ENCODE assay signal across 17 cellular contexts in genomic region chr7:40996330-40996729, GRCh38.
DNase-seq lines count a peak whose midpoint lies in the region; ATAC-seq and TF ChIP-seq lines count a peak whose summit lies in the region.
"Had no signal": no experiment of that assay in that cellular context is flagged by ENCODE, and none has a peak within 500 bp of the region (broad histone marks: within the 10 kb centered on the region; RNA-seq: fewer than 3 reads in every experiment).

No MANE protein-coding gene starts in this region.

- H3K4me3 ChIP-seq in ascending aorta (no peak overlapping the region), fibroblast of the aortic adventitia (ENCODE audit: low read depth, low read length) (no peak overlapping the region), tibial nerve (no peak overlapping the region)
- H3K4me3 ChIP-seq: GM12878 had no signal

- WGBS in tibial nerve, 2 donors, result 34 to 53% methylated on average over 3 of the region's 3 CpGs

- H3K9me3 ChIP-seq in ascending aorta (no peaks in the 10 kb centered on the region), tibial nerve (no peaks in the 10 kb centered on the region)

- peak overlapping the region; percentile 20 to 41 for H3K27ac ChIP-seq in ascending aorta
- H3K27ac ChIP-seq in tibial nerve, result no peak overlapping the region

- no peaks in the 10 kb centered on the region for H3K36me3 Mint-ChIP-seq in activated CD8-positive, alpha-beta T cell treated with anti-CD3 and anti-CD28 coated beads for 36 hours (ENCODE audit: low read depth)
- H3K36me3 Mint-ChIP-seq: CD14-positive monocyte had no signal

- H3K4me1 ChIP-seq in ascending aorta, result peaks cover 3 to 10% of the 10 kb centered on the region in 2 donors
- H3K4me1 ChIP-seq in tibial nerve, result peaks cover 0 to 10% (median 0%) of the 10 kb centered on the region in 4 donors

- intact Hi-C loops in ascending aorta (cut with DNase I), result no loop called here
- intact Hi-C loops in activated CD8-positive, alpha-beta T cell treated with anti-CD3 and anti-CD28 coated beads for 36 hours (cut with micrococcal nuclease), result no loop called here

- TF ChIP-seq CTCF in ascending aorta (IDR thresholded peaks at IDR 0.05), result no peak
- no peak for TF ChIP-seq CTCF in fibroblast of the aortic adventitia (IDR thresholded peaks at IDR 0.05; ENCODE audit: insufficient read depth, low read length)
- TF ChIP-seq CTCF in activated CD8-positive, alpha-beta T cell treated with anti-CD3 and anti-CD28 coated beads for 36 hours (IDR thresholded peaks at IDR 0.05), result no peak
- TF ChIP-seq CTCF in tibial nerve (IDR thresholded peaks at IDR 0.05), result no peak

- H3K9me3 Mint-ChIP-seq in activated CD8-positive, alpha-beta T cell treated with anti-CD3 and anti-CD28 coated beads for 36 hours, result peaks cover 4% of the 10 kb centered on the region

- CTCF ChIA-PET in activated CD8-positive, alpha-beta T cell treated with anti-CD3 and anti-CD28 coated beads for 36 hours (lab: Charles Lee), result no interaction called here

- H3K36me3 ChIP-seq in ascending aorta (no peaks in the 10 kb centered on the region), tibial nerve (no peaks in the 10 kb centered on the region)

- H3K27me3 ChIP-seq in ascending aorta (no peaks in the 10 kb centered on the region), tibial nerve (no peaks in the 10 kb centered on the region)

- H3K4me1 Mint-ChIP-seq in activated CD8-positive, alpha-beta T cell treated with anti-CD3 and anti-CD28 coated beads for 36 hours (ENCODE audit: low read depth), result no peaks in the 10 kb centered on the region
- H3K4me1 Mint-ChIP-seq: CD14-positive monocyte had no signal

- POLR2A ChIA-PET in activated CD8-positive, alpha-beta T cell treated with anti-CD3 and anti-CD28 coated beads for 36 hours (lab: Charles Lee), result no interaction called here

- no peak overlapping the region for H3K4me3 Mint-ChIP-seq in activated CD8-positive, alpha-beta T cell treated with anti-CD3 and anti-CD28 coated beads for 36 hours
- H3K4me3 Mint-ChIP-seq: CD14-positive monocyte had no signal

- H3K27ac Mint-ChIP-seq in activated CD8-positive, alpha-beta T cell treated with anti-CD3 and anti-CD28 coated beads for 36 hours, result no peak overlapping the region
- H3K27ac Mint-ChIP-seq: CD14-positive monocyte had no signal

- in situ Hi-C loops in Caki2 (cut with HindIII; ENCODE audit: low pct_unique_long_range_greater_than_20kb, low sequenced_read_pairs), result no loop called here

- DNase-seq in Caki2 (ENCODE audit: low read depth) (peak; percentile 23), ascending aorta (ENCODE audit: low spot score in 2 of 2) (no peak), fibroblast of the aortic adventitia (ENCODE audit: low read depth) (peak; percentile 65), renal cortical epithelial cell (ENCODE audit: low read depth) (peak; percentile 59), NOMO-1 (lab: John Stamatoyannopoulos, UW; ENCODE audit: unreplicated experiment in 2 of 2) (no peak), tibial nerve (ENCODE audit: low spot score in 2 of 2) (no peak), DMS53 (lab: John Stamatoyannopoulos, UW) (no peak)
- no peak for DNase-seq in activated CD8-positive, alpha-beta T cell treated with anti-CD3 and anti-CD28 coated beads for 36 hours
- DNase-seq: 8988T, GF-D8, GOT3, KBM-7, NCI-H1105, NCI-H2081 treated with DMSO at 0.1 percent for 48 hours had no signal

- H3K27me3 Mint-ChIP-seq in activated CD8-positive, alpha-beta T cell treated with anti-CD3 and anti-CD28 coated beads for 36 hours, result no peaks in the 10 kb centered on the region

- TF ChIP-seq POLR2A in tibial nerve (IDR thresholded peaks at IDR 0.05), result no peak

- no peak for TF ChIP-seq EP300 in tibial nerve (IDR thresholded peaks at IDR 0.05)

- ATAC-seq in activated CD8-positive, alpha-beta T cell treated with anti-CD3 and anti-CD28 coated beads for 36 hours, result no peak
- ATAC-seq: GM12878, HepG2 had no signal

Comparison
In these comparisons a context has a peak if more than half of its experiments do, and no peak if none do; other contexts are left out.
1. DNase-seq: peak in Caki2 (single experiment), fibroblast of the aortic adventitia (single experiment) and renal cortical epithelial cell (single experiment); none in ascending aorta (0 of 2), NOMO-1 (0 of 2), activated CD8-positive, alpha-beta T cell treated with anti-CD3 and anti-CD28 coated beads for 36 hours (single experiment), tibial nerve (0 of 2) and DMS53 (single experiment).
2. H3K27ac ChIP-seq: peak in ascending aorta (2 of 2); none in tibial nerve (0 of 4).